25 cellular contexts compared by ENCODE assay signal in genomic region chr2:64841462-64841861, GRCh38.
A peak's percentile ranks its signal among the peaks of the same experiment; 100 is the strongest.
DNase-seq lines count a peak whose midpoint lies in the region; ATAC-seq, FAIRE-seq and TF ChIP-seq lines count a peak whose summit lies in the region.
"Had no signal": no experiment of that assay in that cellular context is flagged by ENCODE, and none has a peak within 500 bp of the region (broad histone marks: within the 10 kb centered on the region; RNA-seq: fewer than 3 reads in every experiment).

No MANE protein-coding gene starts in this region.

- H3K23ac ChIP-seq in IMR-90 (ENCODE audit: low read depth, low read length) = no peak overlapping the region

- intact Hi-C loops in IMR-90 (cut with micrococcal nuclease) = no loop called here
- intact Hi-C loops in K562 (cut with micrococcal nuclease) = no loop called here
- intact Hi-C loops in upper lobe of right lung (cut with DNase I) = no loop called here

- H3K9me3 ChIP-seq in IMR-90 (ENCODE audit: control insufficient read depth, insufficient read depth, low read length) (no peaks in the 10 kb centered on the region), OCI-LY1 (ENCODE audit: low read length) (no peaks in the 10 kb centered on the region), K562 (replicated peaks; ENCODE audit: control insufficient read depth, insufficient read depth, low read depth, low read length) (no peaks in the 10 kb centered on the region), upper lobe of right lung (no peaks in the 10 kb centered on the region), right atrium auricular region (no peaks in the 10 kb centered on the region)
- H3K9me3 ChIP-seq: gastrocnemius medialis, thoracic aorta had no signal

- no peak for TF ChIP-seq POLR2A in IMR-90 (IDR thresholded peaks at IDR 0.05; ENCODE audit: low read depth, low read length)
- TF ChIP-seq POLR2A in K562 (conservative IDR thresholded peaks at IDR 0.05) = no peak

- peak overlapping the region; percentile 85 for H2AK9ac ChIP-seq in IMR-90 (replicated peaks; ENCODE audit: low read depth, low read length, poor library complexity)

- FAIRE-seq in K562 (lab: Jason Lieb, UNC) = no peak
- FAIRE-seq: H1, kidney had no signal

- no peak overlapping the region for H2BK5ac ChIP-seq in IMR-90 (ENCODE audit: low read depth, low read length, poor library complexity, severe bottlenecking)

- H3K27me3 ChIP-seq in IMR-90 (ENCODE audit: control insufficient read depth, insufficient read depth, low read length) (no peaks in the 10 kb centered on the region), OCI-LY1 (ENCODE audit: insufficient read depth, low read length) (no peaks in the 10 kb centered on the region), K562 (ENCODE audit: control insufficient read depth in 2 of 2, insufficient read depth in 2 of 2, low read length in 2 of 2) (no peaks in the 10 kb centered on the region), upper lobe of right lung (no peaks in the 10 kb centered on the region), right atrium auricular region (no peaks in the 10 kb centered on the region)
- H3K27me3 ChIP-seq: gastrocnemius medialis had no signal

- no peak overlapping the region for H3K56ac ChIP-seq in IMR-90 (ENCODE audit: extremely low read depth, insufficient read depth, low read length)

- H3K9ac ChIP-seq in IMR-90 (ENCODE audit: low read depth, low read length) (no peak overlapping the region), OCI-LY1 (ENCODE audit: low read length) (peak overlapping the region; percentile 51), K562 (ENCODE audit: insufficient read depth in 1 of 2, low read depth in 2 of 2, low read length in 2 of 2) (no peak overlapping the region)
- H3K9ac ChIP-seq: KMS-11, parathyroid adenoma had no signal

- H4K91ac ChIP-seq in IMR-90 (ENCODE audit: insufficient read depth, low read depth, low read length) = no peak overlapping the region

- H2BK120ac ChIP-seq in IMR-90 (ENCODE audit: low read depth, low read length) = no peak overlapping the region

- H3K4me3 ChIP-seq in IMR-90 (ENCODE audit: insufficient read depth, low read depth, low read length) = no peak overlapping the region
- H3K4me3 ChIP-seq in OCI-LY1 (ENCODE audit: low read depth, low read length, poor library complexity, severe bottlenecking) = peak overlapping the region; percentile 4
- H3K4me3 ChIP-seq in K562 = no peak overlapping the region
- H3K4me3 ChIP-seq in upper lobe of right lung = no peak overlapping the region
- no peak overlapping the region for H3K4me3 ChIP-seq in right atrium auricular region
- H3K4me3 ChIP-seq: gastrocnemius medialis had no signal

- no peak overlapping the region for H3K14ac ChIP-seq in IMR-90 (replicated peaks; ENCODE audit: low read depth, low read length)

- TF ChIP-seq CTCF in IMR-90 (conservative IDR thresholded peaks at IDR 0.05; ENCODE audit: low read depth, low read length) = no peak
- TF ChIP-seq CTCF in OCI-LY1 (IDR thresholded peaks at IDR 0.05; ENCODE audit: low read length) = no peak
- no peak for TF ChIP-seq CTCF in K562 (IDR thresholded peaks at IDR 0.05 in 2 of 3, conservative IDR thresholded peaks at IDR 0.05 in 1 of 3; ENCODE audit: insufficient read depth in 2 of 3, low read depth in 1 of 3, low read length in 3 of 3)
- TF ChIP-seq CTCF in upper lobe of right lung (IDR thresholded peaks at IDR 0.05) = no peak
- no peak for TF ChIP-seq CTCF in right atrium auricular region (IDR thresholded peaks at IDR 0.05)

- no peak overlapping the region for H2AFZ ChIP-seq in IMR-90 (replicated peaks; ENCODE audit: low read length, poor library complexity)
- peak overlapping the region; percentile 99; the same call in 1 of the 2 replicates for H2AFZ ChIP-seq in OCI-LY1 (ENCODE audit: low read length)
- H2AFZ ChIP-seq in K562 (ENCODE audit: low read depth, low read length) = peak overlapping the region; percentile 85; the same call in 1 of the 2 replicates
- H2AFZ ChIP-seq: parathyroid adenoma had no signal

- no TSS peak for BruUV-seq in IMR-90 (replicated peaks; lab: Mats Ljungman, UMichigan)
- no TSS peak for BruUV-seq in K562 (replicated peaks; lab: Mats Ljungman, UMichigan)

- CTCF ChIA-PET in IMR-90 (lab: Yijun Ruan, JAX) (interaction anchor here (1.3 kb wide), 1 partner anchor 11 kb away, joined by 3 read pairs; no protein-coding TSS in a partner anchor), K562 (lab: Yijun Ruan, JAX; ENCODE audit: low intra/inter-chr PET ratio) (no interaction called here)

- H3K79me2 ChIP-seq in OCI-LY1 (ENCODE audit: insufficient read depth, low read length) (no peaks in the 10 kb centered on the region), K562 (ENCODE audit: control insufficient read depth, insufficient read depth, low read length) (no peaks in the 10 kb centered on the region)
- H3K79me2 ChIP-seq: parathyroid adenoma had no signal

- H3K4me2 ChIP-seq in IMR-90 (ENCODE audit: low read depth, low read length) (no peak overlapping the region), OCI-LY1 (ENCODE audit: low read length) (peak overlapping the region; percentile 24), K562 (ENCODE audit: insufficient read depth, low read length) (no peak overlapping the region)
- H3K4me2 ChIP-seq: KMS-11 had no signal

- TF ChIP-seq RAD21 in IMR-90 (IDR thresholded peaks at IDR 0.05; ENCODE audit: low read length) (no peak), K562 (CRISPR knock-in tag; conservative IDR thresholded peaks at IDR 0.05 in 1 of 2, IDR thresholded peaks at IDR 0.05 in 1 of 2) (no peak)

- no peak overlapping the region for H2BK15ac ChIP-seq in IMR-90 (ENCODE audit: low read depth, low read length)

- 0 out of 2 replicates have a peak overlapping the region, but pooled peaks have one; percentile 53 for H2AK5ac ChIP-seq in IMR-90 (ENCODE audit: low read depth, low read length)

- H3K36me3 ChIP-seq in IMR-90 (ENCODE audit: control insufficient read depth, insufficient read depth, low read length) = no peaks in the 10 kb centered on the region
- no peaks in the 10 kb centered on the region for H3K36me3 ChIP-seq in OCI-LY1 (ENCODE audit: insufficient read depth, low read length)
- H3K36me3 ChIP-seq in K562 (ENCODE audit: control insufficient read depth, insufficient read depth, low read length) = no peaks in the 10 kb centered on the region
- no peaks in the 10 kb centered on the region for H3K36me3 ChIP-seq in upper lobe of right lung
- no peaks in the 10 kb centered on the region for H3K36me3 ChIP-seq in right atrium auricular region
- H3K36me3 ChIP-seq: gastrocnemius medialis, thoracic aorta had no signal

- ATAC-seq in IMR-90 (ENCODE audit: low read depth) (no peak), K562 (no peak), upper lobe of right lung (no peak), GM21515 (IDR thresholded peaks at IDR 0.05; ENCODE audit: unreplicated experiment) (no peak)
- ATAC-seq: activated T-cell treated with anti-CD3 and anti-CD28 coated beads, Interleukin-2, amount 50 U/mL, for 72 hours; gastrocnemius medialis; naive thymus-derived CD8-positive, alpha-beta T cell; sciatic nerve had no signal

- DNase-seq in IMR-90 (no peak), K562 (ENCODE audit: extremely low read depth in 1 of 4, low spot score in 3 of 4) (no peak), upper lobe of right lung (no peak), NCI-H524 (lab: John Stamatoyannopoulos, UW) (no peak), right atrium auricular region (ENCODE audit: low spot score) (no peak)
- DNase-seq: activated CD4-positive, alpha-beta T cell treated with anti-CD3 and anti-CD28 coated beads for 1 hour; activated CD8-positive, alpha-beta memory T cell treated with anti-CD3 and anti-CD28 coated beads for 24 hours; activated naive CD4-positive, alpha-beta T cell treated with anti-CD3 and anti-CD28 coated beads, Interleukin-2, amount 10 ng/mL, durations not matched to agents 7 days and 5 days; activated T-cell treated with anti-CD3 and anti-CD28 coated beads, Interleukin-2, amount 50 U/mL, for 72 hours; aorta; DMS79; erythroblast; gastrocnemius medialis; kidney; mammary epithelial cell; naive thymus-derived CD8-positive, alpha-beta T cell; NCI-H1417; T-helper 9 cell had no signal

- H3K9me2 ChIP-seq in OCI-LY1 (ENCODE audit: low read depth, low read length) = no peaks in the 10 kb centered on the region

- no peak overlapping the region for H3K4ac ChIP-seq in IMR-90 (ENCODE audit: low read depth, low read length)

- no peak overlapping the region for H4K8ac ChIP-seq in IMR-90 (ENCODE audit: low read depth in 2 of 2, low read length in 2 of 2)

- in situ Hi-C loops in IMR-90 (cut with MboI; ENCODE audit: low sequenced_read_pairs) = no loop called here
- in situ Hi-C loops in K562 (cut with MboI) = no loop called here

- no peak for TF ChIP-seq EP300 in K562 (IDR thresholded peaks at IDR 0.05; ENCODE audit: low read length)

- H3K9me1 ChIP-seq in IMR-90 (ENCODE audit: insufficient read depth, low read length) (peaks cover 16% of the 10 kb centered on the region; the same call in 1 of the 2 replicates), K562 (ENCODE audit: control insufficient read depth, insufficient read depth, low read length) (no peaks in the 10 kb centered on the region)

- H4K5ac ChIP-seq in IMR-90 (ENCODE audit: low read depth, low read length) = no peak overlapping the region

- H2BK20ac ChIP-seq in IMR-90 (ENCODE audit: low read depth, low read length) = no peak overlapping the region

- no CpG with 5 or more reads among the region's 2 CpGs for WGBS in IMR-90 (ENCODE audit: extremely low coverage in 2 of 2, insufficient read length in 1 of 2), 2 experiments
- WGBS in K562 (ENCODE audit: insufficient coverage, low coverage, missing lambda C conversion rate) = 16% methylated on average over 2 of the region's 2 CpGs

- H3K18ac ChIP-seq in IMR-90 (ENCODE audit: low read depth, low read length) = no peak overlapping the region

- peaks cover 13% of the 10 kb centered on the region for H3K4me1 ChIP-seq in IMR-90 (ENCODE audit: control insufficient read depth, insufficient read depth, low read length)
- peaks cover 55% of the 10 kb centered on the region for H3K4me1 ChIP-seq in OCI-LY1 (ENCODE audit: insufficient read depth, low read length, severe bottlenecking)
- H3K4me1 ChIP-seq in K562 (replicated peaks in 1 of 2; ENCODE audit: control insufficient read depth in 2 of 2, insufficient read depth in 2 of 2, low read length in 2 of 2) = peaks cover 3% of the 10 kb centered on the region in 2 experiments; a peak in 4 of 5 replicates
- peaks cover 37% of the 10 kb centered on the region for H3K4me1 ChIP-seq in upper lobe of right lung
- H3K4me1 ChIP-seq in right atrium auricular region = peaks cover 0 to 13% of the 10 kb centered on the region in 2 donors
- H3K4me1 ChIP-seq: parathyroid adenoma had no signal

- dilution Hi-C loops in IMR-90 (cut with HindIII; ENCODE audit: low sequenced_read_pairs, unreplicated experiment) = no loop called here

- POLR2A ChIA-PET in IMR-90 (lab: Charles Lee; ENCODE audit: unreplicated experiment) (no interaction called here), K562 (lab: Yijun Ruan, JAX) (interaction anchor here (1.0 to 1.7 kb wide), 2 partner anchors 10 to 189 kb away, joined by 3 to 9 read pairs; no protein-coding TSS in a partner anchor)

- H3K27ac ChIP-seq in IMR-90 (ENCODE audit: insufficient read depth, low read length) (no peak overlapping the region), OCI-LY1 (ENCODE audit: low read depth, low read length, poor library complexity, severe bottlenecking) (peak overlapping the region; percentile 88), K562 (ENCODE audit: extremely low read depth, low read depth, low read length) (no peak overlapping the region), upper lobe of right lung (peak overlapping the region; percentile 47), right atrium auricular region (no peak overlapping the region)
- H3K27ac ChIP-seq: KMS-11, parathyroid adenoma, thoracic aorta had no signal

- no peaks in the 10 kb centered on the region for H4K20me1 ChIP-seq in IMR-90 (ENCODE audit: insufficient read depth, low read length)
- no peaks in the 10 kb centered on the region for H4K20me1 ChIP-seq in OCI-LY1 (ENCODE audit: insufficient read depth, low read length)
- no peaks in the 10 kb centered on the region for H4K20me1 ChIP-seq in K562 (replicated peaks; ENCODE audit: control insufficient read depth, insufficient read depth, low read length)

- H3K79me1 ChIP-seq in IMR-90 (ENCODE audit: low read depth in 1 of 2, low read length in 2 of 2) = peaks cover 0 to 5% of the 10 kb centered on the region in 2 experiments; a peak in 2 of 4 replicates

- H3F3A ChIP-seq in OCI-LY1 (ENCODE audit: insufficient read depth, low read length) = 0 out of 2 replicates have a peak, but pooled peaks cover 3% of the 10 kb centered on the region

Comparison
In these comparisons a context has a peak if more than half of its experiments do, and no peak if none do; other contexts are left out.
1. H3K27ac ChIP-seq: peak in OCI-LY1 (single experiment) and upper lobe of right lung (single experiment); none in IMR-90 (single experiment), K562 (single experiment) and right atrium auricular region (0 of 2).